16 cellular contexts compared by ENCODE assay signal in genomic region chr6:75345413-75345812, GRCh38.
"Had no signal": no experiment of that assay in that cellular context is flagged by ENCODE, and none has a peak within 500 bp of the region (broad histone marks: within the 10 kb centered on the region; RNA-seq: fewer than 3 reads in every experiment).

No MANE protein-coding gene starts in this region.

- H3K9me3 ChIP-seq: ascending aorta, breast epithelium, heart left ventricle, lower lobe of right lung, pancreas, sigmoid colon, thoracic aorta had no signal

- H3K4me1 ChIP-seq: breast epithelium had no signal

- FAIRE-seq: frontal cortex, pancreas had no signal

- H3K27ac ChIP-seq: breast epithelium, heart left ventricle, lower lobe of right lung, pancreas, sigmoid colon had no signal

- ATAC-seq: activated naive CD8-positive, alpha-beta T cell treated with anti-CD3 and anti-CD28 coated beads, Interleukin-2, amount 50 U/mL, for 24 hours; lower lobe of right lung; pancreas had no signal

- DNase-seq: activated CD4-positive, alpha-beta T cell treated with anti-CD3 and anti-CD28 coated beads for 1 hour; activated CD4-positive, alpha-beta T cell treated with anti-CD3 and anti-CD28 coated beads, Interleukin-2, amount 50 U/mL, for 4 hours; activated naive CD4-positive, alpha-beta T cell treated with anti-CD3 and anti-CD28 coated beads for 36 hours; activated naive CD8-positive, alpha-beta T cell treated with anti-CD3 and anti-CD28 coated beads, Interleukin-2, amount 50 U/mL, for 24 hours; activated T-cell treated with anti-CD3 and anti-CD28 coated beads for 4 hours; lower lobe of right lung; pancreas; sigmoid colon; stimulated activated CD4-positive, alpha-beta T cell treated with anti-CD3 and anti-CD28 coated beads, Interleukin-12 subunit alpha, Interleukin-12 subunit beta, amount 100 ng/mL, for 4 hours; stimulated activated CD4-positive, alpha-beta T cell treated with anti-CD3 and anti-CD28 coated beads, Interleukin-2, amount 100 ng/mL, for 24 hours; T1000 had no signal

- H3K4me3 ChIP-seq: ascending aorta, breast epithelium, heart left ventricle, lower lobe of right lung, pancreas, sigmoid colon, thoracic aorta had no signal

- H3K36me3 ChIP-seq: ascending aorta, breast epithelium, lower lobe of right lung, pancreas, thoracic aorta had no signal

- H3K27me3 ChIP-seq: ascending aorta, breast epithelium, heart left ventricle, pancreas, sigmoid colon had no signal
